9 cellular contexts compared by ENCODE assay signal in the genomic region with DNA sequence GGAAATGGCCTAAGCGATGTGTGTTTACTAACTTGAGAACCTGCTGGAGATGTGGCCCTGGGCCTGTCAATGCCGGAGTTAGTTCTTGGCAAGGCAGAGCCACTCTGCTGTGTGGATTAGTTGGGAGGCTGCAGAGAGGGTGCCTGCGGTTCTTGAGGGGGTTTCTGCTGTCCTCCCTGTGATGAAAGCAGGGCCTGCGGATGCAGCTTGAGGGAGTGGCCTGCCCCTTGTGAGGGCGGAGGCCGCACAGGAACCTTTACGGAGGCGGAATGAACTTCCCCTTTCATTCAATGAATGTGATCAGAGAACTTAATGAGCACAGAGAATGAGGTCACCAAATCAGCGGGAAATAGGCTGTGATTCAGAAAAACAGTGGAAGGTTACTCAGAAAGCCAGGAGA. TPM values are rescaled to one million over a fixed set of nuclear protein-coding genes. Genes with fewer than 3 reads are reported as not detected.
DNase-seq lines count a peak whose midpoint lies in the region; ATAC-seq and TF ChIP-seq lines count a peak whose summit lies in the region.
"Had no signal": no experiment of that assay in that cellular context is flagged by ENCODE, and none has a peak within 500 bp of the region (broad histone marks: within the 10 kb centered on the region; RNA-seq: fewer than 3 reads in every experiment).

No MANE protein-coding gene starts in this region.

- ATAC-seq in activated CD4-positive, alpha-beta T cell treated with anti-CD3 and anti-CD28 coated beads for 36 hours = peak; percentile 98
- no peak for ATAC-seq in HG02981 (IDR thresholded peaks at IDR 0.05; ENCODE audit: unreplicated experiment)

- no peak for TF ChIP-seq POLR2A in esophagus muscularis mucosa (IDR thresholded peaks at IDR 0.05; ENCODE audit: low read depth)
- TF ChIP-seq POLR2A in sigmoid colon (IDR thresholded peaks at IDR 0.05) = no peak

- H3K4me1 ChIP-seq in esophagus muscularis mucosa (peaks cover 0 to 13% (median 6%) of the 10 kb centered on the region in 4 donors), sigmoid colon (no peaks in the 10 kb centered on the region)

- CTCF ChIA-PET in activated CD4-positive, alpha-beta T cell treated with anti-CD3 and anti-CD28 coated beads for 36 hours (lab: Charles Lee) = interaction anchor here (0.6 to 1.8 kb wide), 5 partner anchors 116 to 624 kb away, joined by 3 to 4 read pairs (median 3); no protein-coding TSS in a partner anchor

- TF ChIP-seq CTCF in esophagus muscularis mucosa (IDR thresholded peaks at IDR 0.05) = no peak
- TF ChIP-seq CTCF in sigmoid colon (IDR thresholded peaks at IDR 0.05) = no peak

- no peaks in the 10 kb centered on the region for H3K36me3 Mint-ChIP-seq in activated CD4-positive, alpha-beta T cell treated with anti-CD3 and anti-CD28 coated beads for 36 hours (ENCODE audit: low read depth)

- 77% methylated on average over 9 of the region's 9 CpGs for WGBS in esophagus muscularis mucosa
- WGBS in sigmoid colon, 2 donors = 49 to 80% methylated on average over 9 of the region's 9 CpGs

- H3K9me3 ChIP-seq in esophagus muscularis mucosa (no peaks in the 10 kb centered on the region), sigmoid colon (peaks cover 0 to 1% (median 0%) of the 10 kb centered on the region in 4 donors)

- H3K27ac Mint-ChIP-seq in activated CD4-positive, alpha-beta T cell treated with anti-CD3 and anti-CD28 coated beads for 36 hours = peak overlapping the region; percentile 84

- peak overlapping the region; percentile 27 for H3K4me3 Mint-ChIP-seq in activated CD4-positive, alpha-beta T cell treated with anti-CD3 and anti-CD28 coated beads for 36 hours

- H3K4me3 ChIP-seq in esophagus muscularis mucosa (no peak overlapping the region), sigmoid colon (no peak overlapping the region)

- H3K27me3 ChIP-seq in esophagus muscularis mucosa = no peaks in the 10 kb centered on the region
- no peaks in the 10 kb centered on the region for H3K27me3 ChIP-seq in sigmoid colon

- POLR2A ChIA-PET in activated CD4-positive, alpha-beta T cell treated with anti-CD3 and anti-CD28 coated beads for 36 hours (lab: Charles Lee) = interaction anchor here (0.5 to 0.6 kb wide), 2 partner anchors 153 to 647 kb away, joined by 3 to 12 read pairs; no protein-coding TSS in a partner anchor

- no peak for TF ChIP-seq EP300 in esophagus muscularis mucosa (IDR thresholded peaks at IDR 0.05)
- no peak for TF ChIP-seq EP300 in sigmoid colon (IDR thresholded peaks at IDR 0.05)

- H3K27me3 Mint-ChIP-seq in activated CD4-positive, alpha-beta T cell treated with anti-CD3 and anti-CD28 coated beads for 36 hours = peaks cover 10% of the 10 kb centered on the region

- no peaks in the 10 kb centered on the region for H3K9me3 Mint-ChIP-seq in activated CD4-positive, alpha-beta T cell treated with anti-CD3 and anti-CD28 coated beads for 36 hours (ENCODE audit: low read depth)

- H3K4me1 Mint-ChIP-seq in activated CD4-positive, alpha-beta T cell treated with anti-CD3 and anti-CD28 coated beads for 36 hours = peaks cover 26% of the 10 kb centered on the region

- intact Hi-C loops in activated CD4-positive, alpha-beta T cell treated with anti-CD3 and anti-CD28 coated beads for 36 hours (cut with DNase I, micrococcal nuclease) = loop anchor here in 1 of 2 experiments (1.0 kb wide), 2 partner anchors 47 to 121 kb away; partner anchors contain the start of gene VWA3B
- intact Hi-C loops in esophagus muscularis mucosa (cut with DNase I) = no loop called here
- intact Hi-C loops in sigmoid colon (cut with DNase I) = no loop called here

- H3K27ac ChIP-seq in esophagus muscularis mucosa (replicated peaks in 1 of 4) (no peak overlapping the region), sigmoid colon (peak overlapping the region in 1 of 4 donors; percentile 2)

- DNase-seq in activated CD4-positive, alpha-beta T cell treated with anti-CD3 and anti-CD28 coated beads for 36 hours = peak; percentile 84
- DNase-seq in activated CD4-positive, alpha-beta T cell treated with anti-CD3 and anti-CD28 coated beads, Interleukin-2, amount 50 U/mL, for 4 hours = no peak
- peak; percentile 92 for DNase-seq in SIG-M5 treated with dmso at 0.1 percent for 504 hours (lab: John Stamatoyannopoulos, UW; ENCODE audit: unreplicated experiment)
- peak; percentile 86 for DNase-seq in esophagus muscularis mucosa (ENCODE audit: extremely low spot score)
- peak; percentile 21 for DNase-seq in stimulated activated CD4-positive, alpha-beta T cell treated with anti-CD3 and anti-CD28 coated beads, Interleukin-4, amount 100 ng/mL, for 1 hour
- DNase-seq in sigmoid colon = no peak
- no peak for DNase-seq in RKO (ENCODE audit: low spot score)

- H3K36me3 ChIP-seq in esophagus muscularis mucosa (no peaks in the 10 kb centered on the region), sigmoid colon (no peaks in the 10 kb centered on the region)

RNA-seq across cellular contexts. Expression of gene VWA3B, which starts 47.2 kb away (rescaled TPM):
- total RNA-seq in activated CD4-positive, alpha-beta T cell treated with anti-CD3 and anti-CD28 coated beads for 36 hours = not detected
- total RNA-seq in esophagus muscularis mucosa (not detected), sigmoid colon (under 1 TPM in 1 of 4 donors, not detected in 3; 0.55 TPM)
- 1 to 10 TPM; 1.2 to 1.4 (median 1.2) TPM for polyA plus RNA-seq in sigmoid colon
- total RNA-seq: M059J had no signal

Comparison
In these comparisons a context has a peak if more than half of its experiments do, and no peak if none do; other contexts are left out.
1. DNase-seq: peak in activated CD4-positive, alpha-beta T cell treated with anti-CD3 and anti-CD28 coated beads for 36 hours (single experiment), SIG-M5 treated with dmso at 0.1 percent for 504 hours (single experiment), esophagus muscularis mucosa (single experiment) and stimulated activated CD4-positive, alpha-beta T cell treated with anti-CD3 and anti-CD28 coated beads, Interleukin-4, amount 100 ng/mL, for 1 hour (single experiment); none in activated CD4-positive, alpha-beta T cell treated with anti-CD3 and anti-CD28 coated beads, Interleukin-2, amount 50 U/mL, for 4 hours (0 of 2), sigmoid colon (single experiment) and RKO (single experiment).